18 cellular contexts compared by ENCODE assay signal in the genomic region with DNA sequence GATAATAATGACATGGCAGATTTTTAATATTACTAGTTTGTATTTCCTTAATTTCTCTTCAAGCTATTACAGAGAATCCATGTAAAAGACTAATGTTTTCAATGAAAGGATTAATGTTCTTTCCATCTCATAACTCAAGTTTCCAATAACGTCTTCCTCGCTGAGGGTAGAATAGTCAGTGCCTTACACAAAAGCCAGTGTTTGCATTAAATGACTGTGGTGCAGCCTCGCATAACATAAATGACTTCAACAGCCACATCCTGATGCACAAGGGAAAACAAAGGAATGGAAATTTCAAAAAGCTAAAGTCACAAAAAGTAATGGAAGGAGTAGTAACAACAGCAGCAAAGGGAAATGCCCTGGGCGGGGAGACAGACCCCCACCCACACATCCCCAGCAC.
DNase-seq lines count a peak whose midpoint lies in the region; ATAC-seq, FAIRE-seq and TF ChIP-seq lines count a peak whose summit lies in the region.
"Had no signal": no experiment of that assay in that cellular context is flagged by ENCODE, and none has a peak within 500 bp of the region (broad histone marks: within the 10 kb centered on the region; RNA-seq: fewer than 3 reads in every experiment).

No MANE protein-coding gene starts in this region.

- H3K27me3 ChIP-seq in GM12878 (replicated peaks in 1 of 2; ENCODE audit: control insufficient read depth in 2 of 2, insufficient read depth in 2 of 2, low read length in 1 of 2), result no peaks in the 10 kb centered on the region
- H3K27me3 ChIP-seq: BLaER1 treated with 17β-estradiol and CSF1 and Interleukin-3, amounts not matched to agents 10 nM and 100 nM had no signal

- H3K4me1 ChIP-seq in GM12878 (ENCODE audit: control insufficient read depth, insufficient read depth, low read length) (peaks cover 28% of the 10 kb centered on the region), kidney (ENCODE audit: control insufficient read depth in 1 of 2, insufficient read depth in 1 of 2, low read depth in 1 of 2, low read length in 2 of 2) (peaks cover 0 to 3% of the 10 kb centered on the region in 2 donors)
- H3K4me1 ChIP-seq: BLaER1 treated with 17β-estradiol and CSF1 and Interleukin-3, amounts not matched to agents 10 nM and 100 nM had no signal

- peak overlapping the region; percentile 36 for H3K27ac Mint-ChIP-seq in activated naive CD8-positive, alpha-beta T cell
- no peak overlapping the region for H3K27ac Mint-ChIP-seq in activated naive CD8-positive, alpha-beta T cell treated with anti-CD3 and anti-CD28 coated beads for 36 hours

- intact Hi-C loops in GM12878 (cut with micrococcal nuclease; ENCODE audit: unreplicated experiment), result no loop called here
- intact Hi-C loops in kidney (cut with DNase I), result no loop called here

- WGBS in GM12878 (ENCODE audit: insufficient coverage, insufficient replicate concordance, low lambda C conversion rate, missing lambda C conversion rate), result 84% methylated on average over 4 of the region's 4 CpGs

- H3K9me3 ChIP-seq in GM12878 (replicated peaks; ENCODE audit: control insufficient read depth, insufficient read depth, low read length) (peaks cover 2% of the 10 kb centered on the region; the same call in 2 of the 3 replicates), kidney (ENCODE audit: control insufficient read depth in 1 of 2, low read length in 2 of 2) (no peaks in the 10 kb centered on the region)
- H3K9me3 ChIP-seq: A549, Caco-2 had no signal

- H4K20me1 ChIP-seq in GM12878 (ENCODE audit: control insufficient read depth, insufficient read depth), result no peaks in the 10 kb centered on the region

- peaks cover 36% of the 10 kb centered on the region for H3K4me1 Mint-ChIP-seq in activated naive CD8-positive, alpha-beta T cell (ENCODE audit: low read depth)
- peaks cover 26% of the 10 kb centered on the region for H3K4me1 Mint-ChIP-seq in activated naive CD8-positive, alpha-beta T cell treated with anti-CD3 and anti-CD28 coated beads for 36 hours

- FAIRE-seq in GM12878 (lab: Jason Lieb, UNC), result no peak
- no peak for FAIRE-seq in kidney (lab: Jason Lieb, UNC)
- FAIRE-seq: A549, H1 had no signal

- H3K9ac ChIP-seq in GM12878 (ENCODE audit: control insufficient read depth, insufficient read depth, low read length) (no peak overlapping the region), kidney (ENCODE audit: low read length in 2 of 2) (no peak overlapping the region)
- H3K9ac ChIP-seq: BLaER1 treated with 17β-estradiol and CSF1 and Interleukin-3, amounts not matched to agents 10 nM and 100 nM had no signal

- no peaks in the 10 kb centered on the region for H3K27me3 Mint-ChIP-seq in activated naive CD8-positive, alpha-beta T cell
- no peaks in the 10 kb centered on the region for H3K27me3 Mint-ChIP-seq in activated naive CD8-positive, alpha-beta T cell treated with anti-CD3 and anti-CD28 coated beads for 36 hours

- SMC1A ChIA-PET in GM12878 (lab: Charles Lee; ENCODE audit: uncharacterized antibody, unreplicated experiment), result interaction anchor here (0.7 to 19.6 kb wide), 12 partner anchors 9 to 135 kb away, joined by 3 to 338 read pairs (median 4); no protein-coding TSS in a partner anchor

- RAD21 ChIA-PET in GM12878 (lab: Charles Lee; ENCODE audit: unreplicated experiment), result interaction anchor here (1.0 to 1.5 kb wide), 4 partner anchors 13 to 51 kb away, joined by 3 to 5 read pairs (median 4); no protein-coding TSS in a partner anchor

- CTCF ChIA-PET in GM12878 (lab: Yijun Ruan, JAX), result interaction anchor here (1.0 to 1.8 kb wide), 5 partner anchors 9 to 27 kb away, joined by 3 to 8 read pairs (median 3); no protein-coding TSS in a partner anchor

- H3K9me3 Mint-ChIP-seq in activated naive CD8-positive, alpha-beta T cell (ENCODE audit: low read depth), result peaks cover 4% of the 10 kb centered on the region
- peaks cover 3% of the 10 kb centered on the region for H3K9me3 Mint-ChIP-seq in activated naive CD8-positive, alpha-beta T cell treated with anti-CD3 and anti-CD28 coated beads for 36 hours

- H3K36me3 Mint-ChIP-seq in activated naive CD8-positive, alpha-beta T cell, result peaks cover 23% of the 10 kb centered on the region
- peaks cover 41% of the 10 kb centered on the region for H3K36me3 Mint-ChIP-seq in activated naive CD8-positive, alpha-beta T cell treated with anti-CD3 and anti-CD28 coated beads for 36 hours

- ATAC-seq in GM12878 (no peak), HG02840 (IDR thresholded peaks at IDR 0.05; ENCODE audit: low FRiP score, unreplicated experiment) (no peak)
- ATAC-seq: A549 had no signal

- peaks cover 0 to 7% of the 10 kb centered on the region in 2 experiments; a peak in 2 of 4 replicates for H3K36me3 ChIP-seq in GM12878 (ENCODE audit: control insufficient read depth in 2 of 2, insufficient read depth in 2 of 2, low read length in 1 of 2)
- H3K36me3 ChIP-seq in kidney (ENCODE audit: control insufficient read depth in 1 of 2, insufficient read depth in 2 of 2, low read length in 2 of 2), result no peaks in the 10 kb centered on the region

- in situ Hi-C loops in SK-MEL-5 (cut with HindIII; ENCODE audit: low pct_unique_long_range_greater_than_20kb, low sequenced_read_pairs) (no loop called here), GM12878 (cut with MboI) (no loop called here)

- no peak overlapping the region for H3K27ac ChIP-seq in GM12878 (ENCODE audit: control insufficient read depth, insufficient read depth)
- H3K27ac ChIP-seq in kidney (ENCODE audit: low read depth in 2 of 2, low read length in 2 of 2), result no peak overlapping the region
- H3K27ac ChIP-seq: A549; BLaER1 treated with 17β-estradiol and CSF1 and Interleukin-3, amounts not matched to agents 10 nM and 100 nM; PC-9 had no signal

- H3K4me2 ChIP-seq in GM12878 (ENCODE audit: control insufficient read depth, insufficient read depth), result no peak overlapping the region
- H3K4me2 ChIP-seq: A549; BLaER1 treated with 17β-estradiol and CSF1 and Interleukin-3, amounts not matched to agents 10 nM and 100 nM; PC-9 had no signal

- no peak overlapping the region for H2AFZ ChIP-seq in GM12878 (ENCODE audit: control insufficient read depth, low read depth, low read length)
- H2AFZ ChIP-seq: PC-9 had no signal

- no peak overlapping the region for H3K4me3 ChIP-seq in GM12878
- no peak overlapping the region for H3K4me3 ChIP-seq in kidney (ENCODE audit: low read length in 2 of 2)
- H3K4me3 ChIP-seq: A549; BLaER1 treated with 17β-estradiol and CSF1 and Interleukin-3, amounts not matched to agents 10 nM and 100 nM; PC-9 had no signal

- peaks cover 27% of the 10 kb centered on the region for H3K79me2 ChIP-seq in GM12878 (ENCODE audit: control insufficient read depth, insufficient read depth, low read length)

- no peak overlapping the region for H3K4me3 Mint-ChIP-seq in activated naive CD8-positive, alpha-beta T cell
- H3K4me3 Mint-ChIP-seq in activated naive CD8-positive, alpha-beta T cell treated with anti-CD3 and anti-CD28 coated beads for 36 hours, result no peak overlapping the region

- POLR2A ChIA-PET in GM12878 (lab: Charles Lee), result interaction anchor here (0.7 to 1.4 kb wide), 3 partner anchors 13 to 51 kb away, joined by 3 to 6 read pairs (median 3); no protein-coding TSS in a partner anchor

- BruUV-seq in GM12878 (replicated peaks; lab: Mats Ljungman, UMichigan), result no TSS peak

- no peak for TF ChIP-seq CTCF in GM12878 (IDR thresholded peaks at IDR 0.05 in 2 of 3, conservative IDR thresholded peaks at IDR 0.05 in 1 of 3; ENCODE audit: control insufficient read depth in 2 of 3, extremely low read depth in 1 of 3, insufficient read depth in 1 of 3, low read depth in 3 of 3, low read length in 3 of 3)
- TF ChIP-seq CTCF in kidney (IDR thresholded peaks at IDR 0.05; ENCODE audit: borderline replicate concordance, extremely low read depth, insufficient read depth), result no peak

- TF ChIP-seq RAD21 in GM12878 (IDR thresholded peaks at IDR 0.05; ENCODE audit: insufficient read depth, low read depth, low read length), result no peak

- no peak for TF ChIP-seq EP300 in GM12878 (IDR thresholded peaks at IDR 0.05; ENCODE audit: borderline replicate concordance in 1 of 2, control insufficient read depth in 1 of 2, low read depth in 2 of 2, low read length in 2 of 2)

- no peak for DNase-seq in activated naive CD8-positive, alpha-beta T cell treated with anti-CD3 and anti-CD28 coated beads for 36 hours
- peak; percentile 30 for DNase-seq in SK-MEL-5 (ENCODE audit: low read depth, low spot score)
- no peak for DNase-seq in GM12878 (ENCODE audit: low read depth, low spot score)
- DNase-seq in effector CD4-positive, alpha-beta T cell, result no peak
- DNase-seq in kidney, result no peak
- DNase-seq: Caco-2, DMS153, EL, NCI-H1048, NCI-H1436 treated with DMSO at 0.1 percent for 48 hours, NCI-H2029 treated with DMSO at 0.1 percent for 48 hours, NCI-H510A, PC-9 had no signal

- no peak for TF ChIP-seq POLR2A in GM12878 (IDR thresholded peaks at IDR 0.05; ENCODE audit: low read depth, low read length)

TF ChIP-seq in GM12878, 131 proteins besides CTCF, POLR2A, EP300 and RAD21:
- no peak for TF ChIP-seq BCL11A (IDR thresholded peaks at IDR 0.05; ENCODE audit: low read depth, low read length)
- TF ChIP-seq MYB (IDR thresholded peaks at IDR 0.05; ENCODE audit: borderline replicate concordance, low read depth, low read length), result no peak
- TF ChIP-seq MEF2A (IDR thresholded peaks at IDR 0.05; ENCODE audit: insufficient read depth, low read depth, low read length), result 0 out of 2 replicates have a peak, but pooled peaks have one; percentile 18
